Comparison of ENCODE assay signal across 25 cellular contexts in the genomic region with DNA sequence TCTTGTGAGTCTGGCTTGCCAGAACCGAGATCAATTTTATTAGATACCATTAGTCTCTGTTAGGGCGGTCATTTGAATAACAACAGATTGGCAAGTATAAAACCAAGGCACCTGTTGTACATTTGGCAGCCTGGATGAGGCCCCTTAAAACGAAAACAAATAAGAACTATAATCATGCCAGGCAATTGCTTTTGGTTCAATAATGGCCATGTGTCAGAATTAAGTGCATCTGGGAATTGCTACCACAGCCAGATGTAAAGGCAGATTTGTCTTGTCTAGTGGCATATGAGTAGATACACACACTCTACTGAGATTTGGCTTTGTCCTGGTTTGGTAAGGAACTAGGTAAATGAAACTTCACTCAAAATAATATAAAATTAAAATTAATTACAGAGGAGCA.
DNase-seq lines count a peak whose midpoint lies in the region; ATAC-seq and TF ChIP-seq lines count a peak whose summit lies in the region.
"Had no signal": no experiment of that assay in that cellular context is flagged by ENCODE, and none has a peak within 500 bp of the region (broad histone marks: within the 10 kb centered on the region; RNA-seq: fewer than 3 reads in every experiment).

No MANE protein-coding gene starts in this region.

- 18% methylated on average over 3 of the region's 3 CpGs for WGBS in SK-N-SH (ENCODE audit: low lambda C conversion rate)

- H3K79me2 ChIP-seq in SK-N-SH (ENCODE audit: insufficient read depth), result no peaks in the 10 kb centered on the region

- H3K4me3 ChIP-seq in SK-N-SH (ENCODE audit: low read depth in 2 of 2, low read length in 1 of 2), result no peak overlapping the region
- H3K4me3 ChIP-seq: body of pancreas, K562, MG63, mucosa of descending colon, sigmoid colon, tibial nerve had no signal

- no peaks in the 10 kb centered on the region for H3K27me3 ChIP-seq in SK-N-SH (ENCODE audit: insufficient read depth)
- H3K27me3 ChIP-seq: body of pancreas, MG63 had no signal

- no peaks in the 10 kb centered on the region for H3F3A ChIP-seq in SK-N-SH (replicated peaks; ENCODE audit: insufficient read depth)

- no peak overlapping the region for H3K9ac ChIP-seq in SK-N-SH

- POLR2A ChIA-PET in SK-N-SH (lab: Yijun Ruan, JAX), result no interaction called here

- DNase-seq in NCI-H82 (lab: John Stamatoyannopoulos, UW) (peak; percentile 37), NCI-H82 treated with DMSO at 0.1 percent for 48 hours (lab: John Stamatoyannopoulos, UW; ENCODE audit: unreplicated experiment) (no peak), NCI-H2081 treated with DMSO at 0.1 percent for 48 hours (lab: John Stamatoyannopoulos, UW) (peak; percentile 37), SK-N-SH (peak; percentile 46), substantia nigra (lab: John Stamatoyannopoulos, UW) (no peak), kidney tubule cell (ENCODE audit: low spot score) (no peak)
- DNase-seq: ACHN; activated CD4-positive, alpha-beta T cell treated with anti-CD3 and anti-CD28 coated beads, Interleukin-2, amount 50 U/mL, for 48 hours; activated naive CD4-positive, alpha-beta T cell treated with Interleukin-2 at 50 U/mL for 16 hours; CD8-positive, alpha-beta memory T cell; foreskin melanocyte; MG63; natural killer cell; NCI-H1417 treated with DMSO at 0.1 percent for 48 hours; NCI-H226; sigmoid colon; stimulated activated CD4-positive, alpha-beta T cell treated with anti-CD3 and anti-CD28 coated beads, Interleukin-12 subunit alpha, Interleukin-12 subunit beta, amount 100 ng/mL, for 4 hours; stimulated activated CD4-positive, alpha-beta T cell treated with anti-CD3 and anti-CD28 coated beads, Interleukin-4, amount 100 ng/mL, for 24 hours had no signal

- no peak for TF ChIP-seq CTCF in SK-N-SH (IDR thresholded peaks at IDR 0.05)

- 0 out of 2 replicates have a peak, but pooled peaks have one; percentile 6 for TF ChIP-seq RAD21 in SK-N-SH (IDR thresholded peaks at IDR 0.05; ENCODE audit: low read length)

- H2AFZ ChIP-seq in SK-N-SH (ENCODE audit: low read depth), result no peak overlapping the region

- ATAC-seq in HG02938 (IDR thresholded peaks at IDR 0.05; ENCODE audit: unreplicated experiment) (no peak), GM19463 (IDR thresholded peaks at IDR 0.05; ENCODE audit: unreplicated experiment) (no peak)
- ATAC-seq: activated CD4-positive, CD25-positive, alpha-beta regulatory T cell treated with anti-CD3 and anti-CD28 coated beads, Interleukin-2, amount 50 U/mL, for 24 hours; K562; natural killer cell had no signal

- H3K27ac ChIP-seq in SK-N-SH (ENCODE audit: low read depth in 2 of 2, low read length in 1 of 2), result peak overlapping the region in 1 of 2 experiments; percentile 83; a peak in 2 of 4 replicates
- peak overlapping the region; percentile 96 for H3K27ac ChIP-seq in substantia nigra (ENCODE audit: low read depth, low read length, poor library complexity, severe bottlenecking)
- H3K27ac ChIP-seq: body of pancreas, sigmoid colon, tibial nerve had no signal

- CTCF ChIA-PET in SK-N-SH (lab: Yijun Ruan, JAX), result no interaction called here

- H3K36me3 ChIP-seq in SK-N-SH (replicated peaks in 1 of 2; ENCODE audit: control insufficient read depth in 1 of 2, insufficient read depth in 2 of 2, low read length in 1 of 2), result no peaks in the 10 kb centered on the region
- H3K36me3 ChIP-seq: MG63, sigmoid colon, tibial nerve had no signal

- H3K4me2 ChIP-seq in SK-N-SH, result no peak overlapping the region

- no peaks in the 10 kb centered on the region for H3K9me3 ChIP-seq in SK-N-SH
- H3K9me3 ChIP-seq: body of pancreas, MG63, mucosa of descending colon, sigmoid colon, tibial nerve had no signal

- H3K9me2 ChIP-seq in SK-N-SH, result no peaks in the 10 kb centered on the region

- TF ChIP-seq EP300 in SK-N-SH (IDR thresholded peaks at IDR 0.05; ENCODE audit: borderline replicate concordance in 1 of 2, low read depth in 1 of 2, low read length in 1 of 2), result peak in 1 of 2 experiments; percentile 75; a peak in 2 of 4 replicates

- H4K20me1 ChIP-seq in SK-N-SH (ENCODE audit: insufficient read depth), result no peaks in the 10 kb centered on the region

- H3K4me1 ChIP-seq in SK-N-SH (ENCODE audit: control insufficient read depth in 1 of 2, insufficient read depth in 2 of 2, low read depth in 1 of 2, low read length in 1 of 2), result peaks cover 0 to 16% of the 10 kb centered on the region in 2 experiments; a peak in 2 of 4 replicates
- H3K4me1 ChIP-seq: sigmoid colon, tibial nerve had no signal

TF ChIP-seq in SK-N-SH, 30 proteins besides CTCF, POLR2A, EP300 and RAD21:
- TF ChIP-seq TCF12 (IDR thresholded peaks at IDR 0.05) (no peak), NFIC (IDR thresholded peaks at IDR 0.05; ENCODE audit: borderline replicate concordance) (no peak), ELF1 (IDR thresholded peaks at IDR 0.05) (no peak), MEF2A (IDR thresholded peaks at IDR 0.05; ENCODE audit: borderline replicate concordance, low read depth) (no peak), MXI1 (IDR thresholded peaks at IDR 0.05; ENCODE audit: low read depth, low read length) (peak; percentile 13; the same call in 1 of the 2 replicates), TAF1 (IDR thresholded peaks at IDR 0.05; ENCODE audit: borderline replicate concordance, low read depth, low read length) (no peak), RFX5 (IDR thresholded peaks at IDR 0.05; ENCODE audit: low read length) (no peak), RCOR1 (IDR thresholded peaks at IDR 0.05; ENCODE audit: low read length) (peak; percentile 67; the same call in 1 of the 2 replicates), YY1 (IDR thresholded peaks at IDR 0.05; ENCODE audit: low read depth) (no peak), GATA2 (CRISPR knock-in tag; IDR thresholded peaks at IDR 0.05) (peak; percentile 8; the same call in 1 of the 2 replicates), RXRA (IDR thresholded peaks at IDR 0.05; ENCODE audit: borderline replicate concordance, low read depth) (no peak)
- TF ChIP-seq, protein P1, sequence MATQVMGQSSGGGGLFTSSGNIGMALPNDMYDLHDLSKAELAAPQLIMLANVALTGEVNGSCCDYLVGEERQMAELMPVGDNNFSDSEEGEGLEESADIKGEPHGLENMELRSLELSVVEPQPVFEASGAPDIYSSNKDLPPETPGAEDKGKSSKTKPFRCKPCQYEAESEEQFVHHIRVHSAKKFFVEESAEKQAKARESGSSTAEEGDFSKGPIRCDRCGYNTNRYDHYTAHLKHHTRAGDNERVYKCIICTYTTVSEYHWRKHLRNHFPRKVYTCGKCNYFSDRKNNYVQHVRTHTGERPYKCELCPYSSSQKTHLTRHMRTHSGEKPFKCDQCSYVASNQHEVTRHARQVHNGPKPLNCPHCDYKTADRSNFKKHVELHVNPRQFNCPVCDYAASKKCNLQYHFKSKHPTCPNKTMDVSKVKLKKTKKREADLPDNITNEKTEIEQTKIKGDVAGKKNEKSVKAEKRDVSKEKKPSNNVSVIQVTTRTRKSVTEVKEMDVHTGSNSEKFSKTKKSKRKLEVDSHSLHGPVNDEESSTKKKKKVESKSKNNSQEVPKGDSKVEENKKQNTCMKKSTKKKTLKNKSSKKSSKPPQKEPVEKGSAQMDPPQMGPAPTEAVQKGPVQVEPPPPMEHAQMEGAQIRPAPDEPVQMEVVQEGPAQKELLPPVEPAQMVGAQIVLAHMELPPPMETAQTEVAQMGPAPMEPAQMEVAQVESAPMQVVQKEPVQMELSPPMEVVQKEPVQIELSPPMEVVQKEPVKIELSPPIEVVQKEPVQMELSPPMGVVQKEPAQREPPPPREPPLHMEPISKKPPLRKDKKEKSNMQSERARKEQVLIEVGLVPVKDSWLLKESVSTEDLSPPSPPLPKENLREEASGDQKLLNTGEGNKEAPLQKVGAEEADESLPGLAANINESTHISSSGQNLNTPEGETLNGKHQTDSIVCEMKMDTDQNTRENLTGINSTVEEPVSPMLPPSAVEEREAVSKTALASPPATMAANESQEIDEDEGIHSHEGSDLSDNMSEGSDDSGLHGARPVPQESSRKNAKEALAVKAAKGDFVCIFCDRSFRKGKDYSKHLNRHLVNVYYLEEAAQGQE (IDR thresholded peaks at IDR 0.05; ENCODE audit: low read depth, low read length), result no peak
- TF ChIP-seq, protein P2, sequence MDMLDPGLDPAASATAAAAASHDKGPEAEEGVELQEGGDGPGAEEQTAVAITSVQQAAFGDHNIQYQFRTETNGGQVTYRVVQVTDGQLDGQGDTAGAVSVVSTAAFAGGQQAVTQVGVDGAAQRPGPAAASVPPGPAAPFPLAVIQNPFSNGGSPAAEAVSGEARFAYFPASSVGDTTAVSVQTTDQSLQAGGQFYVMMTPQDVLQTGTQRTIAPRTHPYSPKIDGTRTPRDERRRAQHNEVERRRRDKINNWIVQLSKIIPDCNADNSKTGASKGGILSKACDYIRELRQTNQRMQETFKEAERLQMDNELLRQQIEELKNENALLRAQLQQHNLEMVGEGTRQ (IDR thresholded peaks at IDR 0.05; ENCODE audit: borderline replicate concordance, low read depth, low read length), result no peak
- TF ChIP-seq, protein P3, sequence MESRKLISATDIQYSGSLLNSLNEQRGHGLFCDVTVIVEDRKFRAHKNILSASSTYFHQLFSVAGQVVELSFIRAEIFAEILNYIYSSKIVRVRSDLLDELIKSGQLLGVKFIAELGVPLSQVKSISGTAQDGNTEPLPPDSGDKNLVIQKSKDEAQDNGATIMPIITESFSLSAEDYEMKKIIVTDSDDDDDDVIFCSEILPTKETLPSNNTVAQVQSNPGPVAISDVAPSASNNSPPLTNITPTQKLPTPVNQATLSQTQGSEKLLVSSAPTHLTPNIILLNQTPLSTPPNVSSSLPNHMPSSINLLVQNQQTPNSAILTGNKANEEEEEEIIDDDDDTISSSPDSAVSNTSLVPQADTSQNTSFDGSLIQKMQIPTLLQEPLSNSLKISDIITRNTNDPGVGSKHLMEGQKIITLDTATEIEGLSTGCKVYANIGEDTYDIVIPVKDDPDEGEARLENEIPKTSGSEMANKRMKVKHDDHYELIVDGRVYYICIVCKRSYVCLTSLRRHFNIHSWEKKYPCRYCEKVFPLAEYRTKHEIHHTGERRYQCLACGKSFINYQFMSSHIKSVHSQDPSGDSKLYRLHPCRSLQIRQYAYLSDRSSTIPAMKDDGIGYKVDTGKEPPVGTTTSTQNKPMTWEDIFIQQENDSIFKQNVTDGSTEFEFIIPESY (IDR thresholded peaks at IDR 0.05; ENCODE audit: borderline replicate concordance, low read depth), result no peak

Comparison
In these comparisons a context has a peak if more than half of its experiments do, and no peak if none do; other contexts are left out.
1. DNase-seq: peak in NCI-H82 (single experiment), NCI-H2081 treated with DMSO at 0.1 percent for 48 hours (single experiment) and SK-N-SH (single experiment); none in NCI-H82 treated with DMSO at 0.1 percent for 48 hours (single experiment), substantia nigra (0 of 49) and kidney tubule cell (single experiment).